8 cellular contexts compared by ENCODE assay signal in the genomic region with DNA sequence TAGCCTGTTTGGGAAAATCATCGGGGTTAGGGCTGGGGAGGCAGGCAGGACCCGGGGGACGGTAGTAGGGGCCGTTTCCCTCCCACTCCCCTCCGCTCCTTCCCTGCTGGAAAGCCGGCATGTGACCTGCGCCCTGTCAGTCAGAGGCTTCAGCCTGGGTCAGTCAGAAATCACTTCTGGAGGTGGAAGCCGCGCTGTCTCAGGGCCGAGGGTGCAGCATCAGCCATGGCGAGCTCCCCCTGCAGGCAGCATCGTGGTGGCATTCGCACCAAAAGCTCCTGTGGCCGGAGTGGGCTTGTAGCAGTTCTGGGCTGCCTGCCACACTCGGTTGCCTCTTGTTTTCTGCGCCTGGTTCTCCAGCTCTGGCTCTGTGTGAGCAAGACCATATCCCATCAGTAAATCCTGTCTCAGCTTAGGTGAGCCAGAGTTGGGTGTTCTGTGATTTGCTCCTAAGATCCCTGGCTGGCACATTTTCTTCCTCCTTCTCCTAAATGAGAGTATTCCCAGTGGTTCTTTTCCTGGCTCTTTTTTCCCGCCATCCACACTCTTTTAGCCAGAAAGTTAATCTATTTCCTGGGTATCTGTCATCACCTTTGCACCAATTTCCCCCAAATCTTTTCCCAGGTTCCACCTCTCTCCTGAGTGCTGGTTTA. TPM values are rescaled to one million over a fixed set of nuclear protein-coding genes. Genes with fewer than 3 reads are reported as not detected.
A peak's percentile ranks its signal among the peaks of the same experiment; 100 is the strongest.
DNase-seq lines count a peak whose midpoint lies in the region; ATAC-seq and TF ChIP-seq lines count a peak whose summit lies in the region.

No MANE protein-coding gene starts in this region.

- no peak overlapping the region for H3K27ac ChIP-seq in PC-9

- no peaks in the 10 kb centered on the region for H3K79me2 ChIP-seq in PC-9 (ENCODE audit: low read depth)

- no peaks in the 10 kb centered on the region for H3K9me3 ChIP-seq in PC-9 (ENCODE audit: insufficient read depth, low read depth)

- intact Hi-C loops in PC-9 (cut with micrococcal nuclease; ENCODE audit: unreplicated experiment) (no loop called here), Right ventricle myocardium superior (cut with DNase I) (no loop called here)

- H3K4me1 ChIP-seq in PC-9 (replicated peaks; ENCODE audit: insufficient read depth) = no peaks in the 10 kb centered on the region

- H3F3A ChIP-seq in PC-9 (ENCODE audit: insufficient read depth, low read depth) = no peaks in the 10 kb centered on the region

- H3K27me3 ChIP-seq in PC-9 (ENCODE audit: insufficient read depth, low read depth) = no peaks in the 10 kb centered on the region

- H3K9me2 ChIP-seq in PC-9 (ENCODE audit: insufficient read depth) = no peaks in the 10 kb centered on the region

- DNase-seq in AML-193 (lab: John Stamatoyannopoulos, UW) (peak; percentile 9 to 38), PC-9 (no peak), activated gamma-delta T cell (lab: John Stamatoyannopoulos, UW) (peak; percentile 38), Right ventricle myocardium superior (peak; percentile 88), retinal pigment epithelial cell (ENCODE audit: low read depth) (peak; percentile 32), dedifferentiated amniotic fluid mesenchymal stem cell (ENCODE audit: extremely low spot score) (no peak)

- no peak overlapping the region for H2AFZ ChIP-seq in PC-9

- TF ChIP-seq CTCF in PC-9 (conservative IDR thresholded peaks at IDR 0.05) (peak; percentile 49), retinal pigment epithelial cell (conservative IDR thresholded peaks at IDR 0.05; ENCODE audit: low read depth, low read length) (peak; percentile 92)

- CTCF ChIA-PET in PC-9 (lab: Charles Lee) = no interaction called here

- POLR2A ChIA-PET in PC-9 (lab: Charles Lee; ENCODE audit: unreplicated experiment) = no interaction called here

- no peaks in the 10 kb centered on the region for H3K36me3 ChIP-seq in PC-9 (ENCODE audit: low read depth)

- H4K20me1 ChIP-seq in PC-9 (ENCODE audit: insufficient read depth) = no peaks in the 10 kb centered on the region

- no peak overlapping the region for H3K4me3 ChIP-seq in PC-9
- no peak overlapping the region for H3K4me3 ChIP-seq in retinal pigment epithelial cell (ENCODE audit: low read length)

- no peak overlapping the region for H3K4me2 ChIP-seq in PC-9

- no TSS peak for BruUV-seq in PC-9 (replicated peaks; lab: Mats Ljungman, UMichigan)

- ATAC-seq in GM19025 (IDR thresholded peaks at IDR 0.05; ENCODE audit: low read depth, unreplicated experiment) (peak; percentile 81), HG03103 (IDR thresholded peaks at IDR 0.05; ENCODE audit: low read depth, unreplicated experiment) (peak; percentile 92), Right ventricle myocardium superior (ENCODE audit: poor library complexity) (peak; percentile 93)

RNA-seq across cellular contexts. Expression of gene LY75, which starts 17.3 kb away (rescaled TPM):
- total RNA-seq in PC-9 (2021) (10.6 and 14.4 TPM in 2 replicates), Right ventricle myocardium superior (0.75 TPM)

Comparison
In these comparisons a context has a peak if more than half of its experiments do, and no peak if none do; other contexts are left out.
1. DNase-seq: peak in AML-193 (2 of 2), activated gamma-delta T cell (single experiment), Right ventricle myocardium superior (single experiment) and retinal pigment epithelial cell (single experiment); none in PC-9 (0 of 2) and dedifferentiated amniotic fluid mesenchymal stem cell (single experiment).
2. Peak in every context shown above with its lines, with median percentiles within 50 percentile points of each other: ATAC-seq.